In genomic region chr12:50842637-50843493, GRCh38 we compare ENCODE assay signal across 11 cellular contexts. TPM values are rescaled to one million over a fixed set of nuclear protein-coding genes. Genes with fewer than 3 reads are reported as not detected.
DNase-seq lines count a peak whose midpoint lies in the region; ATAC-seq and TF ChIP-seq lines count a peak whose summit lies in the region.
"Had no signal": no experiment of that assay in that cellular context is flagged by ENCODE, and none has a peak within 500 bp of the region (broad histone marks: within the 10 kb centered on the region; RNA-seq: fewer than 3 reads in every experiment).

Gene TMPRSS12, plus strand, starts transcription at chr12:50842926. Its CDS starts 39 bp downstream, at chr12:50842965.

- peaks cover 0 to 3% (median 0%) of the 10 kb centered on the region in 4 donors for H3K4me1 ChIP-seq in upper lobe of left lung

- WGBS in upper lobe of left lung, 2 donors: 44 to 47% methylated on average over 26 to 36 of the region's 36 CpGs

- intact Hi-C loops in activated CD4-positive, alpha-beta T cell treated with anti-CD3 and anti-CD28 coated beads for 36 hours (cut with DNase I, micrococcal nuclease): no loop called here
- intact Hi-C loops in left cardiac atrium (cut with DNase I): no loop called here

- no peaks in the 10 kb centered on the region for H3K36me3 ChIP-seq in upper lobe of left lung

- H3K27me3 Mint-ChIP-seq in activated CD4-positive, alpha-beta T cell treated with anti-CD3 and anti-CD28 coated beads for 36 hours: peaks cover 11% of the 10 kb centered on the region
- peaks cover 5% of the 10 kb centered on the region for H3K27me3 Mint-ChIP-seq in nephron progenitor cell (ENCODE audit: low read depth, poor library complexity)

- H3K4me3 ChIP-seq in upper lobe of left lung: peak within 1 kb of the TSS in 3 of 4 donors; percentile 10 to 39 (median 38)

- ATAC-seq in activated CD4-positive, alpha-beta T cell treated with anti-CD3 and anti-CD28 coated beads for 36 hours: no peak
- ATAC-seq in left cardiac atrium (peak; percentile 58 to 76), upper lobe of left lung (ENCODE audit: low FRiP score in 2 of 2) (peak; percentile 59 to 71)

- TF ChIP-seq CTCF in nephron progenitor cell (IDR thresholded peaks at IDR 0.05) (no peak), upper lobe of left lung (IDR thresholded peaks at IDR 0.05) (peak in 1 of 6 experiments; percentile 31)

- peak within 1 kb of the TSS in 2 of 4 donors; percentile 7 to 54 for H3K27ac ChIP-seq in upper lobe of left lung
- H3K27ac ChIP-seq: 22Rv1 had no signal

- H3K9me3 Mint-ChIP-seq in activated CD4-positive, alpha-beta T cell treated with anti-CD3 and anti-CD28 coated beads for 36 hours (ENCODE audit: low read depth): peaks cover 7% of the 10 kb centered on the region
- peaks cover 16% of the 10 kb centered on the region for H3K9me3 Mint-ChIP-seq in nephron progenitor cell

- H3K4me3 Mint-ChIP-seq in activated CD4-positive, alpha-beta T cell treated with anti-CD3 and anti-CD28 coated beads for 36 hours: no peak within 1 kb of the TSS
- peak within 1 kb of the TSS; percentile 25 for H3K4me3 Mint-ChIP-seq in nephron progenitor cell

- peaks cover 0 to 4% (median 0%) of the 10 kb centered on the region in 4 donors for H3K9me3 ChIP-seq in upper lobe of left lung

- no peaks in the 10 kb centered on the region for H3K27me3 ChIP-seq in upper lobe of left lung

- DNase-seq in activated CD4-positive, alpha-beta T cell treated with anti-CD3 and anti-CD28 coated beads for 36 hours: peak; percentile 13
- no peak for DNase-seq in activated CD4-positive, alpha-beta T cell treated with anti-CD3 and anti-CD28 coated beads, Interleukin-2, amount 50 U/mL, for 4 hours
- DNase-seq in left cardiac atrium: peak; percentile 33
- no peak for DNase-seq in nephron progenitor cell
- peak; percentile 51 to 86 for DNase-seq in upper lobe of left lung
- DNase-seq in GF-D8 (lab: John Stamatoyannopoulos, UW): no peak
- no peak for DNase-seq in NCI-H1092 (lab: John Stamatoyannopoulos, UW)
- no peak for DNase-seq in NCI-H1694 treated with DMSO at 0.1 percent for 48 hours (lab: John Stamatoyannopoulos, UW)
- DNase-seq: NCI-H187 treated with DMSO at 0.1 percent for 48 hours, RPMI8226 had no signal

- H3K4me1 Mint-ChIP-seq in activated CD4-positive, alpha-beta T cell treated with anti-CD3 and anti-CD28 coated beads for 36 hours: no peaks in the 10 kb centered on the region
- no peaks in the 10 kb centered on the region for H3K4me1 Mint-ChIP-seq in nephron progenitor cell

- H3K36me3 Mint-ChIP-seq in activated CD4-positive, alpha-beta T cell treated with anti-CD3 and anti-CD28 coated beads for 36 hours (ENCODE audit: low read depth): no peaks in the 10 kb centered on the region
- no peaks in the 10 kb centered on the region for H3K36me3 Mint-ChIP-seq in nephron progenitor cell (ENCODE audit: low read depth)

- no peak for TF ChIP-seq EP300 in upper lobe of left lung (IDR thresholded peaks at IDR 0.05)

- no peak for TF ChIP-seq POLR2A in upper lobe of left lung (IDR thresholded peaks at IDR 0.05)

- CTCF ChIA-PET in activated CD4-positive, alpha-beta T cell treated with anti-CD3 and anti-CD28 coated beads for 36 hours (lab: Charles Lee): interaction anchor here (0.6 kb wide), 1 partner anchor 490 kb away, joined by 3 read pairs; no protein-coding TSS in a partner anchor

- POLR2A ChIA-PET in activated CD4-positive, alpha-beta T cell treated with anti-CD3 and anti-CD28 coated beads for 36 hours (lab: Charles Lee): no interaction called here

- H3K27ac Mint-ChIP-seq in activated CD4-positive, alpha-beta T cell treated with anti-CD3 and anti-CD28 coated beads for 36 hours: no peak within 1 kb of the TSS
- H3K27ac Mint-ChIP-seq in nephron progenitor cell: no peak within 1 kb of the TSS

RNA-seq across cellular contexts. Expression of gene TMPRSS12, which starts in this region (rescaled TPM):
- total RNA-seq in activated CD4-positive, alpha-beta T cell treated with anti-CD3 and anti-CD28 coated beads for 36 hours: not detected
- total RNA-seq in left cardiac atrium (not detected), upper lobe of left lung (not detected)

Comparison
In these comparisons a context has a peak if more than half of its experiments do, and no peak if none do; other contexts are left out.
1. Peak in DNase-seq in activated CD4-positive, alpha-beta T cell treated with anti-CD3 and anti-CD28 coated beads for 36 hours; RNA of the gene not detected or under 1 TPM.
2. Peak in DNase-seq and ATAC-seq in left cardiac atrium; RNA of the gene not detected or under 1 TPM.
3. Peak in DNase-seq, ATAC-seq and H3K4me3 ChIP-seq in upper lobe of left lung; RNA of the gene not detected or under 1 TPM.